10 cellular contexts compared by ENCODE assay signal in the genomic region with DNA sequence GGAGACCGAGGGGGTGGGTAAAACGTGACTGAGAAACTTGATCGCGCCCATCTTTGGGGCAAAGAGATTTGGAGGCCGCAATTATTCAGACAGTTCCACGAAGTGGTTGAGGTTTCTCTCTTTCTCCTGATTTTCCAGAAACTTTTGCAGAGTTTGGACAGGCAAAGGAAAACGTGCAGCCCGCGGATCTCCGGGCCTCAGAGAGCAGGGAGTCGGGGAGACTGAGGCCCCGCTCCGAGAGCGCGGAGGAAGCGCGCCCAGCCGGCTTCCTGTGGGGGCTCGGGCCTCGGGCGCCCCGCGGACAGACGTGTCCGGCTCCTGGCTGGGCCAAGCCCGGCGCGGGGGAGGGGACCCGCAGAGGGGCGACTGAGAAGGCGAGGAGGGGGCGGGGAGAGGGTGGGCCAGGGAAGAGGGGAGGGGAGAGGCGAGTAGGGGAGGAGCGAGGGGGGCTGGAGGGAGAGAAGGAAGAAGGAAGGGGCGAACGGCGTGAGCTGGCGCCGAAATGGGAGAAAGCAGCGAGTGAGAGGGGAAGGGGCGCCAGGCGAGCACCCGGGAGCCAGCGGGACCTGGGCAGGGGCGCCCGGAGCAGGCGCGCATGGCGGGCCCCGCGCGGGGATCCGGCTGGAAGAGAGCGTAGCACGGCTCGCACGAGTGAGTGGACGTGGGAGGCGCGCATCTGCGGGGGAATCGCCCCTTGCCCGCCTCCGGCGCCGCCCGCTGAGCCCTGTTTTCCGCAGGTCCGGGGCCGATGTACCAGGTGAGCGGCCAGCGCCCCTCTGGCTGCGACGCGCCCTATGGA. TPM values are rescaled to one million over a fixed set of nuclear protein-coding genes. Genes with fewer than 3 reads are reported as not detected.
DNase-seq lines count a peak whose midpoint lies in the region; ATAC-seq, FAIRE-seq and TF ChIP-seq lines count a peak whose summit lies in the region.
"Had no signal": no experiment of that assay in that cellular context is flagged by ENCODE, and none has a peak within 500 bp of the region (broad histone marks: within the 10 kb centered on the region; RNA-seq: fewer than 3 reads in every experiment).

A gene with protein sequence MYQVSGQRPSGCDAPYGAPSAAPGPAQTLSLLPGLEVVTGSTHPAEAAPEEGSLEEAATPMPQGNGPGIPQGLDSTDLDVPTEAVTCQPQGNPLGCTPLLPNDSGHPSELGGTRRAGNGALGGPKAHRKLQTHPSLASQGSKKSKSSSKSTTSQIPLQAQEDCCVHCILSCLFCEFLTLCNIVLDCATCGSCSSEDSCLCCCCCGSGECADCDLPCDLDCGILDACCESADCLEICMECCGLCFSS (plus strand): TSS at position 467 of the 799 bp plus-strand sequence. CDS start 282 bp downstream, at position 749.

- no peak for TF ChIP-seq EP300 in suprapubic skin (IDR thresholded peaks at IDR 0.05)

- 8 to 9% methylated on average over 65 to 66 of the region's 75 CpGs for WGBS in lower leg skin, 2 donors
- 17% methylated on average over 46 of the region's 75 CpGs for WGBS in suprapubic skin

- no peak for TF ChIP-seq CTCF in bronchial epithelial cell (IDR thresholded peaks at IDR 0.05; ENCODE audit: insufficient read depth, low read length, severe bottlenecking)
- no peak for TF ChIP-seq CTCF in lower leg skin (IDR thresholded peaks at IDR 0.05)
- TF ChIP-seq CTCF in suprapubic skin (IDR thresholded peaks at IDR 0.05): no peak

- H3K27me3 ChIP-seq in bronchial epithelial cell (ENCODE audit: control insufficient read depth, insufficient read depth, low read length) (no peaks in the 10 kb centered on the region), suprapubic skin (peaks cover 26% of the 10 kb centered on the region)

- no peak for ATAC-seq in GM21390 (IDR thresholded peaks at IDR 0.05; ENCODE audit: unreplicated experiment)
- no peak for ATAC-seq in GM21447 (IDR thresholded peaks at IDR 0.05; ENCODE audit: unreplicated experiment)

- FAIRE-seq in bronchial epithelial cell (lab: Jason Lieb, UNC): no peak

- H3K4me3 ChIP-seq in bronchial epithelial cell (ENCODE audit: low read depth, low read length) (peak within 1 kb of the TSS; percentile 72), lower leg skin (ENCODE audit: low read depth, poor library complexity, severe bottlenecking) (peak within 1 kb of the TSS; percentile 24), suprapubic skin (peak within 1 kb of the TSS; percentile 60)

- no peaks in the 10 kb centered on the region for H3K9me3 ChIP-seq in suprapubic skin

- peaks cover 39% of the 10 kb centered on the region for H3K4me1 ChIP-seq in suprapubic skin

- DNase-seq in NCI-H345 (lab: John Stamatoyannopoulos, UW) (peak; percentile 4), NCI-H345 treated with DMSO at 0.1 percent for 48 hours (lab: John Stamatoyannopoulos, UW; ENCODE audit: unreplicated experiment) (no peak), bronchial epithelial cell (ENCODE audit: low read depth) (no peak), lower leg skin (ENCODE audit: low spot score in 2 of 2) (no peak), suprapubic skin (ENCODE audit: low spot score in 2 of 2) (no peak), SW 1271 (lab: John Stamatoyannopoulos, UW) (no peak)
- DNase-seq: amniotic stem cell had no signal

- intact Hi-C loops in lower leg skin (cut with DNase I; ENCODE audit: low total_unique reads): no loop called here

- TF ChIP-seq POLR2A in lower leg skin (IDR thresholded peaks at IDR 0.05): no peak
- TF ChIP-seq POLR2A in suprapubic skin (IDR thresholded peaks at IDR 0.05): no peak

- H3K27ac ChIP-seq in suprapubic skin: peak within 1 kb of the TSS; percentile 63
- H3K27ac ChIP-seq: C4-2B had no signal

- H3K36me3 ChIP-seq in bronchial epithelial cell (ENCODE audit: control insufficient read depth, insufficient read depth, low read length) (peaks cover 1% of the 10 kb centered on the region), suprapubic skin (no peaks in the 10 kb centered on the region)

RNA-seq across cellular contexts. Expression of the gene that starts here (rescaled TPM):
- total RNA-seq in bronchial epithelial cell (57.1 and 61.3 TPM in 2 replicates), lower leg skin (10 to 100 TPM; 30.4 to 70.9 (median 39.8) TPM), suprapubic skin (10 to 100 TPM; 21.7 to 51.8 (median 31.4) TPM)
